15 cellular contexts compared by ENCODE assay signal in genomic region chr1:30513396-30514136, GRCh38.
"Had no signal": no experiment of that assay in that cellular context is flagged by ENCODE, and none has a peak within 500 bp of the region (broad histone marks: within the 10 kb centered on the region; RNA-seq: fewer than 3 reads in every experiment).

No MANE protein-coding gene starts in this region.

- H3K9me3 Mint-ChIP-seq: activated CD4-positive, alpha-beta memory T cell treated with anti-CD3 and anti-CD28 coated beads, Interleukin-2, amount 10 ng/mL, durations not matched to agents 7 days and 5 days; activated naive CD8-positive, alpha-beta T cell treated with anti-CD3 and anti-CD28 coated beads, Interleukin-2, amount 50 U/mL, for 24 hours; dendritic cell treated with granulocyte-macrophage colony-stimulating factor and Interleukin-4, amounts not matched to agents 40 ng/mL and 50 ng/mL, for 4 days had no signal

- H3K36me3 ChIP-seq: pancreas had no signal

- DNase-seq: activated CD4-positive, alpha-beta memory T cell treated with anti-CD3 and anti-CD28 coated beads, Interleukin-2, amount 10 ng/mL, durations not matched to agents 7 days and 5 days; activated naive CD4-positive, alpha-beta T cell treated with Interleukin-2 at 50 U/mL for 16 hours; activated naive CD8-positive, alpha-beta T cell treated with anti-CD3 and anti-CD28 coated beads, Interleukin-2, amount 50 U/mL, for 24 hours; central memory CD4-positive, alpha-beta T cell; erythroblast; nephron progenitor cell; right cardiac atrium; stimulated activated naive CD4-positive, alpha-beta T cell; T-cell; T1000; trophoblast cell had no signal

- H3K4me3 ChIP-seq: pancreas, SK-N-MC had no signal

- H3K4me3 Mint-ChIP-seq: activated CD4-positive, alpha-beta memory T cell treated with anti-CD3 and anti-CD28 coated beads, Interleukin-2, amount 10 ng/mL, durations not matched to agents 7 days and 5 days; activated naive CD8-positive, alpha-beta T cell treated with anti-CD3 and anti-CD28 coated beads, Interleukin-2, amount 50 U/mL, for 24 hours; dendritic cell treated with granulocyte-macrophage colony-stimulating factor and Interleukin-4, amounts not matched to agents 40 ng/mL and 50 ng/mL, for 4 days; nephron progenitor cell; T-cell had no signal

- H3K27ac ChIP-seq: pancreas, SK-N-MC, VCaP had no signal

- ATAC-seq: activated naive CD8-positive, alpha-beta T cell treated with anti-CD3 and anti-CD28 coated beads, Interleukin-2, amount 50 U/mL, for 24 hours; pancreas; right cardiac atrium; T-cell had no signal

- H3K27me3 ChIP-seq: pancreas had no signal

- H3K36me3 Mint-ChIP-seq: T-cell had no signal

- H3K27ac Mint-ChIP-seq: activated CD4-positive, alpha-beta memory T cell treated with anti-CD3 and anti-CD28 coated beads, Interleukin-2, amount 10 ng/mL, durations not matched to agents 7 days and 5 days; activated naive CD8-positive, alpha-beta T cell treated with anti-CD3 and anti-CD28 coated beads, Interleukin-2, amount 50 U/mL, for 24 hours; dendritic cell treated with granulocyte-macrophage colony-stimulating factor and Interleukin-4, amounts not matched to agents 40 ng/mL and 50 ng/mL, for 4 days; nephron progenitor cell; T-cell had no signal

- H3K4me1 ChIP-seq: pancreas had no signal

- H3K4me1 Mint-ChIP-seq: activated CD4-positive, alpha-beta memory T cell treated with anti-CD3 and anti-CD28 coated beads, Interleukin-2, amount 10 ng/mL, durations not matched to agents 7 days and 5 days; activated naive CD8-positive, alpha-beta T cell treated with anti-CD3 and anti-CD28 coated beads, Interleukin-2, amount 50 U/mL, for 24 hours; T-cell had no signal

- H3K9me3 ChIP-seq: pancreas had no signal
